17 cellular contexts compared by ENCODE assay signal in the genomic region with DNA sequence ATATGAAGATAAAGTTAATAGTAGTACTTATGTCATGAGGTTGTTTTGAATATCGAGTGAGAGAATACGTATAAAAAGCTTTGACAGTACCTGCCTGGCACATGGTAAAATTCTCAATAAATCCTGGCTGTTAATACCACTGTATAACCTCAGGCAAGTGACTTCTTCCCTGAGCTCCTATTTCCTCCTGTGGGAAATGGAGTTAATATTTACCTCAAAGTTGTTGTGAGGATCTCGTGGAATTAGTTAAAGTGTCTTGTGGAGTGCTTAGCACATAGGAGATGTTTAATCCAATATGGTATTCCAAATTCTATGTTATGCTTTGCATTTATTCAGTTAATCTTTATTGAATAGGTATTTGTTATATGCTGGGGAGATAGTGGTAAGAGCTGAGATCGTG.
"Had no signal": no experiment of that assay in that cellular context is flagged by ENCODE, and none has a peak within 500 bp of the region (broad histone marks: within the 10 kb centered on the region; RNA-seq: fewer than 3 reads in every experiment).

No MANE protein-coding gene starts in this region.

- H3K27ac ChIP-seq: epithelial cell of prostate, esophagus muscularis mucosa, gastrocnemius medialis, neutrophil, tibial nerve, upper lobe of right lung, vagina had no signal

- FAIRE-seq: small intestine had no signal

- ATAC-seq: gastrocnemius medialis; left ventricle myocardium superior; naive thymus-derived CD4-positive, alpha-beta T cell; right cardiac atrium; stimulated activated naive CD8-positive, alpha-beta T cell treated with anti-CD3 and anti-CD28 coated beads, Interleukin-15, Interleukin-2, amounts not matched to agents 100 U/mL and 50 U/mL, for 24 hours had no signal

- H3K9me3 Mint-ChIP-seq: naive thymus-derived CD4-positive, alpha-beta T cell had no signal

- H3K36me3 ChIP-seq: esophagus muscularis mucosa, gastrocnemius medialis, neutrophil, tibial nerve, upper lobe of right lung, vagina had no signal

- H3K27me3 Mint-ChIP-seq: naive thymus-derived CD4-positive, alpha-beta T cell had no signal

- H3K4me3 ChIP-seq: esophagus muscularis mucosa, gastrocnemius medialis, lung, tibial nerve, upper lobe of right lung, vagina had no signal

- H3K27ac Mint-ChIP-seq: naive thymus-derived CD4-positive, alpha-beta T cell had no signal

- H3K4me3 Mint-ChIP-seq: naive thymus-derived CD4-positive, alpha-beta T cell had no signal

- H3K9me3 ChIP-seq: esophagus muscularis mucosa, gastrocnemius medialis, neutrophil, tibial nerve, upper lobe of right lung, vagina had no signal

- H3K27me3 ChIP-seq: esophagus muscularis mucosa, gastrocnemius medialis, neutrophil, tibial nerve, upper lobe of right lung, vagina had no signal

- DNase-seq: effector memory CD4-positive, alpha-beta T cell; gastrocnemius medialis; glutamatergic neuron; left ventricle myocardium superior; mesendoderm; naive thymus-derived CD4-positive, alpha-beta T cell; right cardiac atrium; small intestine; stimulated activated CD4-positive, alpha-beta T cell treated with anti-CD3 and anti-CD28 coated beads, Interleukin-12 subunit alpha, Interleukin-12 subunit beta, amount 100 ng/mL, for 4 hours; stimulated activated naive CD8-positive, alpha-beta T cell treated with anti-CD3 and anti-CD28 coated beads, Interleukin-15, Interleukin-2, amounts not matched to agents 100 U/mL and 50 U/mL, for 24 hours; upper lobe of right lung had no signal
